Comparison of ENCODE assay signal across 14 cellular contexts in genomic region chr18:723541-723940, GRCh38.
"Had no signal": no experiment of that assay in that cellular context is flagged by ENCODE, and none has a peak within 500 bp of the region (broad histone marks: within the 10 kb centered on the region; RNA-seq: fewer than 3 reads in every experiment).

No MANE protein-coding gene starts in this region.

- H3K9me3 Mint-ChIP-seq: activated CD4-positive, alpha-beta memory T cell treated with anti-CD3 and anti-CD28 coated beads for 36 hours had no signal

- FAIRE-seq: keratinocyte had no signal

- H3K27me3 ChIP-seq: esophagus squamous epithelium, hepatocyte had no signal

- H3K27me3 Mint-ChIP-seq: activated CD4-positive, alpha-beta memory T cell treated with anti-CD3 and anti-CD28 coated beads for 36 hours had no signal

- H3K36me3 Mint-ChIP-seq: naive B cell had no signal

- H3K4me3 Mint-ChIP-seq: activated CD4-positive, alpha-beta memory T cell treated with anti-CD3 and anti-CD28 coated beads for 36 hours; naive B cell had no signal

- ATAC-seq: left lobe of liver had no signal

- DNase-seq: activated CD4-positive, alpha-beta memory T cell treated with anti-CD3 and anti-CD28 coated beads for 36 hours; activated CD4-positive, alpha-beta T cell treated with anti-CD3 and anti-CD28 coated beads for 1 hour; activated CD8-positive, alpha-beta memory T cell treated with anti-CD3 and anti-CD28 coated beads, Interleukin-2, amount 50 U/mL, for 4 hours; activated naive CD4-positive, alpha-beta T cell treated with Interleukin-2 at 50 U/mL for 16 hours; effector CD4-positive, alpha-beta T cell; esophagus squamous epithelium; naive B cell; stimulated activated CD4-positive, alpha-beta T cell treated with anti-CD3 and anti-CD28 coated beads, Interleukin-1b, Interleukin-23, amount 100 ng/mL, for 48 hours had no signal

- H3K4me3 ChIP-seq: coronary artery, esophagus squamous epithelium, hepatocyte had no signal

- H3K4me1 ChIP-seq: esophagus squamous epithelium had no signal

- H3K36me3 ChIP-seq: neutrophil had no signal

- H3K9me3 ChIP-seq: esophagus squamous epithelium, neutrophil had no signal

- H3K27ac ChIP-seq: coronary artery, esophagus squamous epithelium, hepatocyte, neutrophil, VCaP had no signal

- H3K27ac Mint-ChIP-seq: activated CD4-positive, alpha-beta memory T cell treated with anti-CD3 and anti-CD28 coated beads for 36 hours; naive B cell had no signal
